In genomic region chr2:160331258-160332025, GRCh38 we compare ENCODE assay signal across 13 cellular contexts.
DNase-seq lines count a peak whose midpoint lies in the region; ATAC-seq, FAIRE-seq and TF ChIP-seq lines count a peak whose summit lies in the region.
"Had no signal": no experiment of that assay in that cellular context is flagged by ENCODE, and none has a peak within 500 bp of the region (broad histone marks: within the 10 kb centered on the region; RNA-seq: fewer than 3 reads in every experiment).

No MANE protein-coding gene starts in this region.

- peaks cover 26% of the 10 kb centered on the region for H3K79me2 ChIP-seq in mesendoderm (ENCODE audit: control insufficient read depth, insufficient read depth, low read length)

- no peaks in the 10 kb centered on the region for H3K36me3 ChIP-seq in CD4-positive, CD25-positive, alpha-beta regulatory T cell (ENCODE audit: control insufficient read depth, insufficient read depth, low read length)
- no peaks in the 10 kb centered on the region for H3K36me3 ChIP-seq in HEK293 (ENCODE audit: control insufficient read depth in 2 of 2, insufficient read depth in 1 of 2, low read length in 2 of 2)
- no peaks in the 10 kb centered on the region for H3K36me3 ChIP-seq in bronchial epithelial cell (ENCODE audit: control insufficient read depth, insufficient read depth, low read length)
- H3K36me3 ChIP-seq in mesendoderm (ENCODE audit: control insufficient read depth, insufficient read depth, low read length): no peaks in the 10 kb centered on the region
- no peaks in the 10 kb centered on the region for H3K36me3 ChIP-seq in sigmoid colon

- peak; percentile 22 to 38 for ATAC-seq in CD4-positive, CD25-positive, alpha-beta regulatory T cell (ENCODE audit: low read depth in 2 of 2)
- no peak for ATAC-seq in HG02973 (IDR thresholded peaks at IDR 0.05; ENCODE audit: unreplicated experiment)

- no peak for TF ChIP-seq POLR2A in sigmoid colon (IDR thresholded peaks at IDR 0.05)

- no peak for TF ChIP-seq CTCF in HEK293 (tag by site-specific recombination; IDR thresholded peaks at IDR 0.05)
- no peak for TF ChIP-seq CTCF in bronchial epithelial cell (IDR thresholded peaks at IDR 0.05; ENCODE audit: insufficient read depth, low read length, severe bottlenecking)
- TF ChIP-seq CTCF in sigmoid colon (IDR thresholded peaks at IDR 0.05): no peak

- H3K27me3 ChIP-seq in CD4-positive, CD25-positive, alpha-beta regulatory T cell (ENCODE audit: control insufficient read depth, insufficient read depth, low read length): no peaks in the 10 kb centered on the region
- H3K27me3 ChIP-seq in bronchial epithelial cell (ENCODE audit: control insufficient read depth, insufficient read depth, low read length): no peaks in the 10 kb centered on the region
- no peaks in the 10 kb centered on the region for H3K27me3 ChIP-seq in mesendoderm (ENCODE audit: insufficient read depth, low read length, poor library complexity)
- no peaks in the 10 kb centered on the region for H3K27me3 ChIP-seq in sigmoid colon

- peak; percentile 88 for FAIRE-seq in bronchial epithelial cell (lab: Jason Lieb, UNC)
- FAIRE-seq: TTC549 had no signal

- H3K27ac ChIP-seq in CD4-positive, CD25-positive, alpha-beta regulatory T cell (ENCODE audit: insufficient read depth, low read length, poor library complexity, severe bottlenecking): no peak overlapping the region
- H3K27ac ChIP-seq in HEK293 (ENCODE audit: extremely low read depth, low read depth, low read length): no peak overlapping the region
- H3K27ac ChIP-seq in mesendoderm (ENCODE audit: low read depth, low read length): no peak overlapping the region
- H3K27ac ChIP-seq in sigmoid colon: peak overlapping the region in 2 of 4 donors; percentile 3 to 36
- H3K27ac ChIP-seq: KMS-11 had no signal

- no peak overlapping the region for H3K18ac ChIP-seq in mesendoderm (ENCODE audit: low read length)

- no peak overlapping the region for H4K5ac ChIP-seq in mesendoderm (ENCODE audit: low read length)

- H3K4me1 ChIP-seq in CD4-positive, CD25-positive, alpha-beta regulatory T cell (ENCODE audit: control insufficient read depth, insufficient read depth, low read length, poor library complexity, severe bottlenecking): peaks cover 35% of the 10 kb centered on the region
- peaks cover 19% of the 10 kb centered on the region for H3K4me1 ChIP-seq in HEK293 (ENCODE audit: control insufficient read depth, insufficient read depth, low read length)
- H3K4me1 ChIP-seq in mesendoderm (ENCODE audit: control insufficient read depth, low read depth, low read length): peaks cover 14% of the 10 kb centered on the region
- H3K4me1 ChIP-seq in sigmoid colon: peaks cover 0 to 98% (median 90%) of the 10 kb centered on the region in 4 donors

- H2BK5ac ChIP-seq in mesendoderm (ENCODE audit: low read length): no peak overlapping the region

- no peak overlapping the region for H3K9ac ChIP-seq in mesendoderm (ENCODE audit: low read length)
- H3K9ac ChIP-seq: KMS-11 had no signal

- no peak overlapping the region for H3K4ac ChIP-seq in mesendoderm (ENCODE audit: low read depth, low read length)

- TF ChIP-seq EP300 in sigmoid colon (IDR thresholded peaks at IDR 0.05): no peak

- H3K9me3 ChIP-seq in CD4-positive, CD25-positive, alpha-beta regulatory T cell (ENCODE audit: control insufficient read depth in 2 of 2, low read length in 2 of 2): no peaks in the 10 kb centered on the region
- H3K9me3 ChIP-seq in HEK293 (ENCODE audit: control insufficient read depth, insufficient read depth, low read depth, low read length) (no peaks in the 10 kb centered on the region), sigmoid colon (no peaks in the 10 kb centered on the region)

- no peak overlapping the region for H2BK15ac ChIP-seq in mesendoderm (replicated peaks; ENCODE audit: low read depth)

- no peaks in the 10 kb centered on the region for H3K27me3 Mint-ChIP-seq in CD4-positive, CD25-positive, alpha-beta regulatory T cell

- peak overlapping the region; percentile 29 for H3K56ac ChIP-seq in mesendoderm (ENCODE audit: low read length)

- no peak overlapping the region for H2BK120ac ChIP-seq in mesendoderm (ENCODE audit: low read depth, low read length)

- intact Hi-C loops in sigmoid colon (cut with DNase I): no loop called here

- H2AK5ac ChIP-seq in mesendoderm (ENCODE audit: low read length): no peak overlapping the region

- no peak overlapping the region for H3K23ac ChIP-seq in mesendoderm (ENCODE audit: low read length)

- POLR2A ChIA-PET in HEK293 (lab: Yijun Ruan, JAX): no interaction called here

- WGBS in mesendoderm (ENCODE audit: extremely low coverage, insufficient coverage, low lambda C conversion rate): 100% methylated on average over 1 of the region's 6 CpGs
- whole genome bisulfite sequencing in sigmoid colon, 2 donors: 71 to 76% methylated on average over 6 of the region's 6 CpGs

- H3K4me1 Mint-ChIP-seq in CD4-positive, CD25-positive, alpha-beta regulatory T cell: peaks cover 48 to 86% (median 71%) of the 10 kb centered on the region in 4 donors

- H3K4me3 Mint-ChIP-seq in CD4-positive, CD25-positive, alpha-beta regulatory T cell: peak overlapping the region in 1 of 4 donors; percentile 30

- no peaks in the 10 kb centered on the region for H3K9me3 Mint-ChIP-seq in CD4-positive, CD25-positive, alpha-beta regulatory T cell

- no peak overlapping the region for H3K4me3 ChIP-seq in CD4-positive, CD25-positive, alpha-beta regulatory T cell (ENCODE audit: low read depth, low read length)
- H3K4me3 ChIP-seq in HEK293 (ENCODE audit: low read depth, low read length) (no peak overlapping the region), bronchial epithelial cell (ENCODE audit: low read depth, low read length) (no peak overlapping the region), mesendoderm (ENCODE audit: low read length) (no peak overlapping the region), sigmoid colon (no peak overlapping the region)

- CTCF ChIA-PET in HEK293 (lab: Yijun Ruan, JAX): interaction anchor here (1.6 kb wide), 1 partner anchor 639 kb away, joined by 5 read pairs; no protein-coding TSS in a partner anchor

- no peak overlapping the region for H3K4me2 ChIP-seq in mesendoderm (ENCODE audit: low read length)
- H3K4me2 ChIP-seq: KMS-11 had no signal

- H3K36me3 Mint-ChIP-seq in CD4-positive, CD25-positive, alpha-beta regulatory T cell: peaks cover 7% of the 10 kb centered on the region

- no peak overlapping the region for H4K8ac ChIP-seq in mesendoderm (ENCODE audit: low read depth, low read length)

- H3K79me1 ChIP-seq in mesendoderm (ENCODE audit: low read length): peaks cover 13% of the 10 kb centered on the region

- DNase-seq in CD4-positive, CD25-positive, alpha-beta regulatory T cell: peak in 1 of 3 donors; percentile 80
- DNase-seq in bronchial epithelial cell (ENCODE audit: low read depth): no peak
- no peak for DNase-seq in mesendoderm
- no peak for DNase-seq in NCI-H1930 (lab: John Stamatoyannopoulos, UW)
- no peak for DNase-seq in SW480 (ENCODE audit: low spot score)
- no peak for DNase-seq in sigmoid colon
- DNase-seq: aorta, NCI-H1436, SIG-M5 had no signal

- peak overlapping the region; percentile 67 to 88 (median 68) for H3K27ac Mint-ChIP-seq in CD4-positive, CD25-positive, alpha-beta regulatory T cell

TF ChIP-seq in HEK293, 187 proteins besides CTCF, POLR2A, EP300 and RAD21:
- TF ChIP-seq ZBTB20 (tag by site-specific recombination; IDR thresholded peaks at IDR 0.05): peak; percentile 55
- TF ChIP-seq ZNF274 (IDR thresholded peaks at IDR 0.05; ENCODE audit: low read length): no peak
- TF ChIP-seq ZNF274 (tag by site-specific recombination; IDR thresholded peaks at IDR 0.05; ENCODE audit: borderline replicate concordance): no peak
